ENCODE assay signal across 8 cellular contexts in the genomic region with DNA sequence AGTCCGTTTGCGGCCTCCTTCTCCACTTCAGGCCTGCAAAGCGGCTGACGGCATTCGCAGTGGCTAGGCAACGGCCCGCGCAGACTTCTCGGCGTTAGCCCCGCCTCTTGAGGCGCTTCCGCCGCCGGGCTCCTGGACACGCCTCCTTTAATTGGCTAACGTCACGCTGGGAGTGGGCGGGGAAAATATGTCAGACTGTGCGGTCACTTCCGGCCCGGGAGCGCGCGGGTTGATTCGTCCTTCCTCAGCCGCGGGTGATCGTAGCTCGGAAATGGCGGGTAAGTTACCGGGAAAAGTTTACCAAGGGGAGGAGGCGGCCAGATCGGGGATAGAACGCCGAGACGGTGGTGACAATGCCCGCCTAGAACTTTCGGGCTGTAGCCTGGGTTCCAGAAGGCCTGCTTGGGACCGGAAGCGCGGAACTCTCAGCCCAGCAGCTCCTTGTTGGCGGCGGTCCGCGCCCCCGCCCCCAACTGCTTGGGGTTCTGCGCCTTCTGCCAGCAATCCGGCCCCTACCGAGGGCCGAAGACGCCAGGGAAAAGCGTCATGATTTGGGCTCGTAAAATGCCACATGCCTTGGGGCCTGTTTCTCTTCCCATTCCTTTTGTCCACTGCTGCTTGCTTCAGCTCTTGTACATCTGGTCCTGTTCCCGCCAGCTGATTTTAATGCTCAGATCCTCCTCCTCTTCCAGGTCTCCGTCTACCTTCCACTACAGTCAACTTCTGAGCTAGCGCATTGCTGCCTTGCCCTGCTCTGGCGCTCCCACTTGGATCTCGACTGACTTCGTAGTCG. TPM values are rescaled to one million over a fixed set of nuclear protein-coding genes. Genes with fewer than 3 reads are reported as not detected.
DNase-seq lines count a peak whose midpoint lies in the region; ATAC-seq, FAIRE-seq and TF ChIP-seq lines count a peak whose summit lies in the region.

A gene with protein sequence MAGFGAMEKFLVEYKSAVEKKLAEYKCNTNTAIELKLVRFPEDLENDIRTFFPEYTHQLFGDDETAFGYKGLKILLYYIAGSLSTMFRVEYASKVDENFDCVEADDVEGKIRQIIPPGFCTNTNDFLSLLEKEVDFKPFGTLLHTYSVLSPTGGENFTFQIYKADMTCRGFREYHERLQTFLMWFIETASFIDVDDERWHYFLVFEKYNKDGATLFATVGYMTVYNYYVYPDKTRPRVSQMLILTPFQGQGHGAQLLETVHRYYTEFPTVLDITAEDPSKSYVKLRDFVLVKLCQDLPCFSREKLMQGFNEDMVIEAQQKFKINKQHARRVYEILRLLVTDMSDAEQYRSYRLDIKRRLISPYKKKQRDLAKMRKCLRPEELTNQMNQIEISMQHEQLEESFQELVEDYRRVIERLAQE (plus strand): TSS at position 232 of the 793 bp plus-strand sequence. CDS start 40 bp downstream, at position 272.

- peaks cover 29% of the 10 kb centered on the region for H3K79me2 ChIP-seq in HepG2 (ENCODE audit: insufficient read depth, low read length)

- TF ChIP-seq CTCF in CD14-positive monocyte (IDR thresholded peaks at IDR 0.05) (no peak), HepG2 (CRISPR knock-in tag; IDR thresholded peaks at IDR 0.05) (no peak)

- H3K27ac ChIP-seq in HepG2 (ENCODE audit: extremely low read length, insufficient read depth, low read length): peak within 1 kb of the TSS; percentile 83

- H3K4me2 ChIP-seq in HepG2 (ENCODE audit: low read depth, low read length): peak within 1 kb of the TSS; percentile 88

- CTCF ChIA-PET in HepG2 (lab: Yijun Ruan, JAX; ENCODE audit: low intra/inter-chr PET ratio, low total read pairs): interaction anchor here (1.3 kb wide), 1 partner anchor 216 kb away, joined by 3 read pairs; no protein-coding TSS in a partner anchor

- peak within 1 kb of the TSS; percentile 93 to 98 for H3K4me3 Mint-ChIP-seq in CD14-positive monocyte

- H3K9me3 Mint-ChIP-seq in CD14-positive monocyte: peaks cover 0 to 3% (median 0%) of the 10 kb centered on the region in 7 donors

- H3K9ac ChIP-seq in HepG2 (ENCODE audit: insufficient read depth, low read depth, low read length): peak within 1 kb of the TSS; percentile 87

- 0 out of 2 replicates have a peak, but pooled peaks have one; percentile 40 for TF ChIP-seq RAD21 in HepG2 (CRISPR knock-in tag; IDR thresholded peaks at IDR 0.05)

- whole genome bisulfite sequencing in HepG2 (ENCODE audit: low lambda C conversion rate): 1% methylated on average over 54 of the region's 61 CpGs

- TSS peak; percentile 82 for BruUV-seq in HepG2 (replicated peaks; lab: Mats Ljungman, UMichigan)

- H3K9me3 ChIP-seq in HepG2 (ENCODE audit: low read length): no peaks in the 10 kb centered on the region

- H3K36me3 Mint-ChIP-seq in CD14-positive monocyte: peaks cover 15 to 19% of the 10 kb centered on the region in 2 donors

- peak within 1 kb of the TSS; percentile 87 to 95 (median 87) for H3K4me3 ChIP-seq in HepG2 (replicated peaks in 1 of 3; ENCODE audit: insufficient read depth in 1 of 3, low read depth in 2 of 3, low read length in 3 of 3)

- ATAC-seq in GM19397 (IDR thresholded peaks at IDR 0.05; ENCODE audit: unreplicated experiment) (peak; percentile 99), HG03571 (IDR thresholded peaks at IDR 0.05; ENCODE audit: unreplicated experiment) (peak; percentile 98), HepG2 (peak; percentile 94)

- peaks cover 0 to 11% of the 10 kb centered on the region in 2 experiments; a peak in 3 of 5 replicates for H3K36me3 ChIP-seq in HepG2 (replicated peaks in 1 of 2; ENCODE audit: control insufficient read depth in 1 of 2, insufficient read depth in 2 of 2, low read length in 2 of 2)

- H3K4me1 ChIP-seq in HepG2 (ENCODE audit: insufficient read depth, low read length): peaks cover 32% of the 10 kb centered on the region

- in situ Hi-C loops in HepG2 (cut with HindIII; ENCODE audit: extremely low pct_ligation_motif_present, low pct_unique_long_range_greater_than_20kb): no loop called here

- peaks cover 22% of the 10 kb centered on the region for H3K4me1 Mint-ChIP-seq in CD14-positive monocyte

- DNase-seq in CD14-positive monocyte (ENCODE audit: low spot score) (peak; percentile 97), NCI-H82 (lab: John Stamatoyannopoulos, UW) (peak; percentile 99), dermis microvascular lymphatic vessel endothelial cell (ENCODE audit: low read depth in 2 of 2) (peak; percentile 93 to 98), HepG2 (ENCODE audit: low spot score) (peak; percentile 94)
- peak; percentile 98 to 99 for DNase-seq in activated CD4-positive, alpha-beta T cell treated with anti-CD3 and anti-CD28 coated beads, Interleukin-2, amount 50 U/mL, for 48 hours
- DNase-seq in stimulated activated CD4-positive, alpha-beta T cell treated with anti-CD3 and anti-CD28 coated beads, Interleukin-4, amount 100 ng/mL, for 1 hour: peak; percentile 97

- peak within 1 kb of the TSS; percentile 92 to 99 (median 98) for H3K27ac Mint-ChIP-seq in CD14-positive monocyte

- intact Hi-C loops in CD14-positive monocyte (cut with micrococcal nuclease): loop anchor here in 1 of 2 donors (10.0 kb wide), 1 partner anchor 238 kb away; a partner anchor contains a TSS
- intact Hi-C loops in HepG2 (cut with micrococcal nuclease; ENCODE audit: unreplicated experiment): loop anchor here (1.0 to 5.0 kb wide), 3 partner anchors 28 to 220 kb away; a partner anchor contains a TSS

- peaks cover 0 to 1% (median 0%) of the 10 kb centered on the region in 3 donors for H3K27me3 Mint-ChIP-seq in CD14-positive monocyte (ENCODE audit: low read depth in 3 of 3)

- peak; percentile 89 for FAIRE-seq in HepG2 (lab: Jason Lieb, UNC)

- peaks cover 0 to 3% of the 10 kb centered on the region in 2 experiments; a peak in 1 of 5 replicates for H3K27me3 ChIP-seq in HepG2 (ENCODE audit: control insufficient read depth in 1 of 2, insufficient read depth in 2 of 2, low read length in 2 of 2)

- peak in 1 of 2 experiments; percentile 81; a peak in 3 of 4 replicates for TF ChIP-seq POLR2A in HepG2 (IDR thresholded peaks at IDR 0.05; ENCODE audit: insufficient read depth in 1 of 2, low read depth in 2 of 2, low read length in 2 of 2)

- H4K20me1 ChIP-seq in HepG2 (ENCODE audit: insufficient read depth, low read length): no peaks in the 10 kb centered on the region

- POLR2A ChIA-PET in HepG2 (lab: Yijun Ruan, JAX): interaction anchor here (0.5 to 1.9 kb wide), 11 partner anchors 19 to 181 kb away, joined by 3 to 11 read pairs (median 3); a partner anchor contains a TSS

- H2AFZ ChIP-seq in HepG2 (ENCODE audit: low read length): peak within 1 kb of the TSS; percentile 87

- TF ChIP-seq EP300 in HepG2 (IDR thresholded peaks at IDR 0.05; ENCODE audit: low read depth in 2 of 2, low read length in 2 of 2) (peak; percentile 3 to 7; a peak in 2 of 4 replicates), HepG2 (CRISPR knock-in tag; IDR thresholded peaks at IDR 0.05; ENCODE audit: borderline replicate concordance) (no peak)

TF ChIP-seq in HepG2, 621 proteins besides CTCF, POLR2A, EP300 and RAD21 (continues in another document):
- TF ChIP-seq JUN (CRISPR knock-in tag; IDR thresholded peaks at IDR 0.05): peak; percentile 60; the same call in 1 of the 2 replicates
- peak; percentile 40; the same call in 1 of the 2 replicates for TF ChIP-seq RCOR2 (CRISPR knock-in tag; IDR thresholded peaks at IDR 0.05)
- TF ChIP-seq, protein P1, sequence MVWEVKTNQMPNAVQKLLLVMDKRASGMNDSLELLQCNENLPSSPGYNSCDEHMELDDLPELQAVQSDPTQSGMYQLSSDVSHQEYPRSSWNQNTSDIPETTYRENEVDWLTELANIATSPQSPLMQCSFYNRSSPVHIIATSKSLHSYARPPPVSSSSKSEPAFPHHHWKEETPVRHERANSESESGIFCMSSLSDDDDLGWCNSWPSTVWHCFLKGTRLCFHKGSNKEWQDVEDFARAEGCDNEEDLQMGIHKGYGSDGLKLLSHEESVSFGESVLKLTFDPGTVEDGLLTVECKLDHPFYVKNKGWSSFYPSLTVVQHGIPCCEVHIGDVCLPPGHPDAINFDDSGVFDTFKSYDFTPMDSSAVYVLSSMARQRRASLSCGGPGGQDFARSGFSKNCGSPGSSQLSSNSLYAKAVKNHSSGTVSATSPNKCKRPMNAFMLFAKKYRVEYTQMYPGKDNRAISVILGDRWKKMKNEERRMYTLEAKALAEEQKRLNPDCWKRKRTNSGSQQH (CRISPR knock-in tag; IDR thresholded peaks at IDR 0.05; ENCODE audit: low read depth): peak; percentile 74; the same call in 1 of the 2 replicates

RNA-seq across cellular contexts. Expression of the gene that starts here (rescaled TPM):
- polyA plus RNA-seq in CD14-positive monocyte (10 to 100 TPM; 62.8 to 63.3 TPM), HepG2 (2011; rRNA removed) (27.9 and 45.4 TPM in 2 replicates)
- total RNA-seq in dermis microvascular lymphatic vessel endothelial cell (23.5 and 28.8 TPM in 2 replicates), HepG2 (2016; rRNA removed; fragmentation: Illumina TruSeq; extraction: Trizol) (119 and 195 TPM in 2 replicates)
- 26.9 and 29.9 TPM in 2 replicates for total RNA-seq in HepG2 (2016; cell fraction: cytosol; rRNA removed; fragmentation: Illumina TruSeq; extraction: Trizol; ENCODE audit: low read depth)
- 113 and 190 TPM in 2 replicates for total RNA-seq in HepG2 (2016; cell fraction: insoluble cytoplasmic fraction; rRNA removed; fragmentation: Illumina TruSeq; extraction: Trizol)
- 28.6 and 35.3 TPM in 2 replicates for total RNA-seq in HepG2 (2016; cell fraction: membrane; rRNA removed; fragmentation: Illumina TruSeq; extraction: Trizol)
- total RNA-seq in HepG2 (2016; cell fraction: nucleus; rRNA removed; fragmentation: Illumina TruSeq; extraction: Trizol): 57.8 and 63.9 TPM in 2 replicates
- 17.0 and 24.6 TPM in 2 replicates for polyA plus RNA-seq in HepG2 (2011; cell fraction: cytosol; rRNA removed)
- polyA plus RNA-seq in HepG2 (2011; cell fraction: nucleus; rRNA removed): 6.3 and 7.8 TPM in 2 replicates
- 35.8 and 57.9 TPM in 2 replicates for polyA plus RNA-seq in HepG2 (2012)
- 11.2 and 12.2 TPM in 2 replicates for polyA plus RNA-seq in HepG2 (2016; cell fraction: cytosol; fragmentation: Illumina TruSeq; extraction: Trizol; ENCODE audit: low read depth)
- polyA plus RNA-seq in HepG2 (2016; cell fraction: insoluble cytoplasmic fraction; fragmentation: Illumina TruSeq; extraction: Trizol; ENCODE audit: low read depth): 188 and 191 TPM in 2 replicates
- polyA plus RNA-seq in HepG2 (2016; cell fraction: membrane; fragmentation: Illumina TruSeq; extraction: Trizol; ENCODE audit: low read depth): 15.8 and 17.3 TPM in 2 replicates
- 62.1 and 66.9 TPM in 2 replicates for polyA plus RNA-seq in HepG2 (2016; cell fraction: nucleus; fragmentation: Illumina TruSeq; extraction: Trizol; ENCODE audit: insufficient read depth, low read depth)
- 10.4 and 22.1 TPM in 2 replicates for polyA minus RNA-seq in HepG2 (2011; rRNA and poly(A)+ RNA removed; ENCODE audit: low replicate concordance)
- 18.1 and 25.5 TPM in 2 replicates for polyA minus RNA-seq in HepG2 (2011; cell fraction: cytosol; rRNA and poly(A)+ RNA removed)
- 22.9 and 24.2 TPM in 2 replicates for polyA minus RNA-seq in HepG2 (2011; cell fraction: nucleus; rRNA and poly(A)+ RNA removed)

Comparison
In these comparisons a context has a peak if more than half of its experiments do, and no peak if none do; other contexts are left out.
1. Peak in every context shown above with its lines: DNase-seq, ATAC-seq, H3K4me3 ChIP-seq and H3K27ac ChIP-seq.